In genomic region chr3:138688871-138689299, GRCh38 we compare ENCODE assay signal across 16 cellular contexts.
DNase-seq lines count a peak whose midpoint lies in the region; ATAC-seq, FAIRE-seq and TF ChIP-seq lines count a peak whose summit lies in the region.
"Had no signal": no experiment of that assay in that cellular context is flagged by ENCODE, and none has a peak within 500 bp of the region (broad histone marks: within the 10 kb centered on the region; RNA-seq: fewer than 3 reads in every experiment).

No MANE protein-coding gene starts in this region.

- no peak overlapping the region for H2AFZ ChIP-seq in HepG2 (ENCODE audit: low read length)
- H2AFZ ChIP-seq: neural progenitor cell had no signal

- H3K36me3 ChIP-seq in RWPE2 (ENCODE audit: low read depth) (peaks cover 4% of the 10 kb centered on the region), HepG2 (replicated peaks in 1 of 2; ENCODE audit: control insufficient read depth in 1 of 2, insufficient read depth in 2 of 2, low read length in 2 of 2) (peaks cover 2 to 15% of the 10 kb centered on the region in 2 experiments; a peak in 4 of 5 replicates)

- H4K20me1 ChIP-seq in HepG2 (ENCODE audit: insufficient read depth, low read length) = peaks cover 4% of the 10 kb centered on the region; the same call in 1 of the 2 replicates

- no TSS peak for BruUV-seq in HepG2 (replicated peaks; lab: Mats Ljungman, UMichigan)

- no peak for ATAC-seq in RWPE2 (ENCODE audit: low read depth)
- peak; percentile 84 for ATAC-seq in HepG2
- ATAC-seq: activated T-cell treated with anti-CD3 and anti-CD28 coated beads, Interleukin-2, amount 50 U/mL, for 4 hours; right cardiac atrium had no signal

- H3K4me1 ChIP-seq in RWPE2 (ENCODE audit: insufficient read depth, poor library complexity, severe bottlenecking) = peaks cover 9% of the 10 kb centered on the region
- H3K4me1 ChIP-seq in HepG2 (ENCODE audit: insufficient read depth, low read length) = peaks cover 40% of the 10 kb centered on the region
- H3K4me1 ChIP-seq: neural progenitor cell had no signal

- in situ Hi-C loops in HepG2 (cut with HindIII; ENCODE audit: extremely low pct_ligation_motif_present, low pct_unique_long_range_greater_than_20kb) = loop anchor here (10.0 to 25.0 kb wide), 2 partner anchors 94 to 673 kb away; partner anchors contain the start of gene CEP70

- DNase-seq in GM20000 (ENCODE audit: low spot score) = no peak
- no peak for DNase-seq in RWPE2 (ENCODE audit: low spot score)
- DNase-seq in HepG2 (ENCODE audit: low spot score) = peak; percentile 64
- DNase-seq in NCI-H774 (lab: John Stamatoyannopoulos, UW) = no peak
- no peak for DNase-seq in glutamatergic neuron
- no peak for DNase-seq in NCI-H2227 treated with DMSO at 0.1 percent for 48 hours (lab: John Stamatoyannopoulos, UW)
- DNase-seq in posterior vena cava (ENCODE audit: low spot score) = no peak
- DNase-seq: activated CD4-positive, alpha-beta T cell treated with anti-CD3 and anti-CD28 coated beads, Interleukin-2, amount 50 U/mL, for 4 hours; activated naive CD8-positive, alpha-beta T cell treated with anti-CD3 and anti-CD28 coated beads for 36 hours; activated T-cell treated with anti-CD3 and anti-CD28 coated beads, Interleukin-2, amount 50 U/mL, for 4 hours; KG1; right cardiac atrium had no signal

- H3K27me3 ChIP-seq in RWPE2 (ENCODE audit: insufficient read depth, poor library complexity, severe bottlenecking) = no peaks in the 10 kb centered on the region
- no peaks in the 10 kb centered on the region for H3K27me3 ChIP-seq in HepG2 (ENCODE audit: control insufficient read depth in 1 of 2, insufficient read depth in 2 of 2, low read length in 2 of 2)
- H3K27me3 ChIP-seq: esophagus muscularis mucosa, neural progenitor cell had no signal

- peak; percentile 63 for FAIRE-seq in HepG2 (lab: Jason Lieb, UNC)

- H3K27ac Mint-ChIP-seq in glutamatergic neuron (ENCODE audit: unreplicated experiment) = no peak overlapping the region
- H3K27ac Mint-ChIP-seq: activated naive CD8-positive, alpha-beta T cell treated with anti-CD3 and anti-CD28 coated beads for 36 hours; brain; neural progenitor cell had no signal

- H3K36me3 Mint-ChIP-seq in glutamatergic neuron (ENCODE audit: unreplicated experiment) = no peaks in the 10 kb centered on the region

- H3K27me3 Mint-ChIP-seq in glutamatergic neuron (ENCODE audit: unreplicated experiment) = no peaks in the 10 kb centered on the region
- H3K27me3 Mint-ChIP-seq: activated naive CD8-positive, alpha-beta T cell treated with anti-CD3 and anti-CD28 coated beads for 36 hours; brain had no signal

- H3K4me2 ChIP-seq in HepG2 (ENCODE audit: low read depth, low read length) = peak overlapping the region; percentile 8; the same call in 1 of the 2 replicates
- H3K4me2 ChIP-seq: neural progenitor cell had no signal

- no peak overlapping the region for H3K4me3 Mint-ChIP-seq in glutamatergic neuron (ENCODE audit: unreplicated experiment)
- H3K4me3 Mint-ChIP-seq: activated naive CD8-positive, alpha-beta T cell treated with anti-CD3 and anti-CD28 coated beads for 36 hours; activated T-cell treated with anti-CD3 and anti-CD28 coated beads, Interleukin-2, amount 50 U/mL, for 4 hours; brain; neural progenitor cell had no signal

- H3K9me3 ChIP-seq in RWPE2 (ENCODE audit: severe bottlenecking) (peaks cover 2% of the 10 kb centered on the region), HepG2 (ENCODE audit: low read length) (no peaks in the 10 kb centered on the region)
- H3K9me3 ChIP-seq: esophagus muscularis mucosa had no signal

- H3K4me3 ChIP-seq in RWPE2 (ENCODE audit: severe bottlenecking) (no peak overlapping the region), HepG2 (replicated peaks in 1 of 3; ENCODE audit: insufficient read depth in 1 of 3, low read depth in 2 of 3, low read length in 3 of 3) (no peak overlapping the region)
- H3K4me3 ChIP-seq: esophagus muscularis mucosa, neural progenitor cell had no signal

- H3K9ac ChIP-seq in HepG2 (ENCODE audit: insufficient read depth, low read depth, low read length) = no peak overlapping the region
- H3K9ac ChIP-seq: neural progenitor cell had no signal

- peaks cover 6% of the 10 kb centered on the region for H3K4me1 Mint-ChIP-seq in glutamatergic neuron (ENCODE audit: low read depth, unreplicated experiment)
- H3K4me1 Mint-ChIP-seq: brain, neural progenitor cell had no signal

- WGBS in HepG2 (ENCODE audit: low lambda C conversion rate) = 25% methylated on average over 5 of the region's 5 CpGs

- H3K9me3 Mint-ChIP-seq in glutamatergic neuron (ENCODE audit: unreplicated experiment) = no peaks in the 10 kb centered on the region
- H3K9me3 Mint-ChIP-seq: activated naive CD8-positive, alpha-beta T cell treated with anti-CD3 and anti-CD28 coated beads for 36 hours; activated T-cell treated with anti-CD3 and anti-CD28 coated beads, Interleukin-2, amount 50 U/mL, for 4 hours; brain; neural progenitor cell had no signal

- peak; percentile 31 for TF ChIP-seq CTCF in C4-2B (conservative IDR thresholded peaks at IDR 0.05)
- TF ChIP-seq CTCF in GM20000 (IDR thresholded peaks at IDR 0.05; ENCODE audit: extremely low read depth, missing control alignments) = peak; percentile 13
- peak; percentile 13 for TF ChIP-seq CTCF in RWPE2 (IDR thresholded peaks at IDR 0.05; ENCODE audit: poor library complexity, severe bottlenecking)
- peak; percentile 71 for TF ChIP-seq CTCF in HepG2 (CRISPR knock-in tag; IDR thresholded peaks at IDR 0.05)
- no peak for TF ChIP-seq CTCF in glutamatergic neuron (IDR thresholded peaks at IDR 0.05; ENCODE audit: partially characterized antibody, unreplicated experiment)

- CTCF ChIA-PET in HepG2 (lab: Yijun Ruan, JAX; ENCODE audit: low intra/inter-chr PET ratio, low total read pairs) = no interaction called here

- intact Hi-C loops in HepG2 (cut with micrococcal nuclease; ENCODE audit: unreplicated experiment) = loop anchor here (5.0 kb wide), 1 partner anchor 97 kb away; the partner anchor contains the start of gene CEP70
- intact Hi-C loops in posterior vena cava (cut with DNase I) = no loop called here

- peak overlapping the region; percentile 19; the same call in 1 of the 2 replicates for H3K27ac ChIP-seq in C4-2B
- no peak overlapping the region for H3K27ac ChIP-seq in RWPE2 (ENCODE audit: poor library complexity, severe bottlenecking)
- peak overlapping the region; percentile 29 for H3K27ac ChIP-seq in HepG2 (ENCODE audit: extremely low read length, insufficient read depth, low read length)
- H3K27ac ChIP-seq: esophagus muscularis mucosa, neural progenitor cell had no signal

- no peaks in the 10 kb centered on the region for H3K79me2 ChIP-seq in HepG2 (ENCODE audit: insufficient read depth, low read length)

- TF ChIP-seq EP300 in HepG2 (IDR thresholded peaks at IDR 0.05; ENCODE audit: low read depth in 2 of 2, low read length in 2 of 2) (peak in 1 of 2 experiments; percentile 24; a peak in 1 of 4 replicates), HepG2 (CRISPR knock-in tag; IDR thresholded peaks at IDR 0.05; ENCODE audit: borderline replicate concordance) (no peak)

- no peak for TF ChIP-seq POLR2A in HepG2 (IDR thresholded peaks at IDR 0.05; ENCODE audit: insufficient read depth in 1 of 2, low read depth in 2 of 2, low read length in 2 of 2)

- TF ChIP-seq RAD21 in HepG2 (CRISPR knock-in tag; IDR thresholded peaks at IDR 0.05) = no peak

- POLR2A ChIA-PET in HepG2 (lab: Yijun Ruan, JAX) = interaction anchor here (1.2 kb wide), 1 partner anchor 227 kb away, joined by 4 read pairs; no protein-coding TSS in a partner anchor

TF ChIP-seq in HepG2, 621 proteins besides CTCF, POLR2A, EP300 and RAD21 (continues in another document):
- TF ChIP-seq ZNF121 (CRISPR knock-in tag; IDR thresholded peaks at IDR 0.05) = peak; percentile 98
- TF ChIP-seq NR2F6 (IDR thresholded peaks at IDR 0.05) = peak; percentile 78
- peak; percentile 74 for TF ChIP-seq NR2F6 (CRISPR knock-in tag; IDR thresholded peaks at IDR 0.05)
- no peak for TF ChIP-seq ATF2 (CRISPR knock-in tag; IDR thresholded peaks at IDR 0.05)
- no peak for TF ChIP-seq ZNF275 (CRISPR knock-in tag; IDR thresholded peaks at IDR 0.05; ENCODE audit: borderline replicate concordance)
- TF ChIP-seq ZNF337 (CRISPR knock-in tag; IDR thresholded peaks at IDR 0.05; ENCODE audit: borderline replicate concordance, low read depth) = no peak
- no peak for TF ChIP-seq KLF9 (CRISPR knock-in tag; IDR thresholded peaks at IDR 0.05; ENCODE audit: low read depth)
- TF ChIP-seq SOX13 (IDR thresholded peaks at IDR 0.05) = no peak
- peak in 1 of 2 experiments; percentile 63; a peak in 2 of 4 replicates for TF ChIP-seq SOX13 (CRISPR knock-in tag; conservative IDR thresholded peaks at IDR 0.05 in 1 of 2, IDR thresholded peaks at IDR 0.05 in 1 of 2)
- TF ChIP-seq ZNF296 (CRISPR knock-in tag; conservative IDR thresholded peaks at IDR 0.05) = no peak
- no peak for TF ChIP-seq ZMYM4 (CRISPR knock-in tag; IDR thresholded peaks at IDR 0.05)
- TF ChIP-seq MZF1 (CRISPR knock-in tag; IDR thresholded peaks at IDR 0.05; ENCODE audit: borderline replicate concordance) = no peak
- no peak for TF ChIP-seq FOXC1 (CRISPR knock-in tag; IDR thresholded peaks at IDR 0.05; ENCODE audit: borderline replicate concordance)
